In the genomic region with DNA sequence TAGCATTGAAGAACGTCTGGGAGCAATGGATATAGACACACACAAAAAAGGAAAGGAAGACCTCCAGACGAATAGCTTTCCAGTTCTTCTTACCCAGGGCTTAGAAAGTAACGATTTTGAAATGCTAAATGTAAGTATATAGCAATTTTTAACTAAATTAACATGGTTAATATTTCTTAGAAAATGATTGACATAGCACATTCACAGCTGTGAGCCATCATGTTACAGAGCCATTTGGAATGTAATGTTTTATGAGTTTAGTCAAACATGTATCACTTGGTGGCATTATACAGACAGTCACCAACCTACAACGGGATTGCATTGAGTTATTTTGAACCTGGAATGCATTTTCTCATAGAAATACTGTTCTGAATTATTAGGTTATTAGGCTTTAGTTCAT, we compare ENCODE assay signal across 27 cellular contexts. TPM values are rescaled to one million over a fixed set of nuclear protein-coding genes. Genes with fewer than 3 reads are reported as not detected.
DNase-seq lines count a peak whose midpoint lies in the region; ATAC-seq lines count a peak whose summit lies in the region.
"Had no signal": no experiment of that assay in that cellular context is flagged by ENCODE, and none has a peak within 500 bp of the region (broad histone marks: within the 10 kb centered on the region; RNA-seq: fewer than 3 reads in every experiment).

No MANE protein-coding gene starts in this region.

- peaks cover 18% of the 10 kb centered on the region for H3K36me3 Mint-ChIP-seq in activated naive CD4-positive, alpha-beta T cell treated with anti-CD3 and anti-CD28 coated beads, Interleukin-2, amount 50 U/mL, for 24 hours
- H3K36me3 Mint-ChIP-seq in activated naive CD4-positive, alpha-beta T cell treated with anti-CD3 and anti-CD28 coated beads, Interleukin-2, amount 50 U/mL, for 72 hours, result peaks cover 6 to 25% of the 10 kb centered on the region in 2 donors
- peaks cover 11% of the 10 kb centered on the region for H3K36me3 Mint-ChIP-seq in T-helper 17 cell (ENCODE audit: low read depth)

- H3K4me1 Mint-ChIP-seq in activated naive CD4-positive, alpha-beta T cell treated with anti-CD3 and anti-CD28 coated beads, Interleukin-2, amount 50 U/mL, for 24 hours, result peaks cover 14% of the 10 kb centered on the region
- peaks cover 5% of the 10 kb centered on the region for H3K4me1 Mint-ChIP-seq in T-helper 17 cell
- H3K4me1 Mint-ChIP-seq: GM23338, IgD-negative memory B cell had no signal

- peak overlapping the region; percentile 17 for H3K27ac Mint-ChIP-seq in activated naive CD4-positive, alpha-beta T cell treated with anti-CD3 and anti-CD28 coated beads, Interleukin-2, amount 50 U/mL, for 24 hours
- peak overlapping the region in 1 of 2 donors; percentile 15 for H3K27ac Mint-ChIP-seq in activated naive CD4-positive, alpha-beta T cell treated with anti-CD3 and anti-CD28 coated beads, Interleukin-2, amount 50 U/mL, for 72 hours
- H3K27ac Mint-ChIP-seq in T-helper 17 cell, result peak overlapping the region; percentile 34
- H3K27ac Mint-ChIP-seq: GM23338 had no signal

- no peak overlapping the region for H3K4me3 Mint-ChIP-seq in activated naive CD4-positive, alpha-beta T cell treated with anti-CD3 and anti-CD28 coated beads, Interleukin-2, amount 50 U/mL, for 24 hours
- no peak overlapping the region for H3K4me3 Mint-ChIP-seq in T-helper 17 cell
- H3K4me3 Mint-ChIP-seq: CD4-positive, alpha-beta memory T cell; GM23338; IgD-negative memory B cell had no signal

- H3K27me3 Mint-ChIP-seq in activated naive CD4-positive, alpha-beta T cell treated with anti-CD3 and anti-CD28 coated beads, Interleukin-2, amount 50 U/mL, for 24 hours, result no peaks in the 10 kb centered on the region
- no peaks in the 10 kb centered on the region for H3K27me3 Mint-ChIP-seq in T-helper 17 cell
- H3K27me3 Mint-ChIP-seq: CD4-positive, alpha-beta memory T cell; IgD-negative memory B cell had no signal

- DNase-seq in activated naive CD4-positive, alpha-beta T cell treated with anti-CD3 and anti-CD28 coated beads, Interleukin-2, amount 50 U/mL, for 72 hours (ENCODE audit: low spot score in 2 of 2), result no peak
- DNase-seq in T-helper 17 cell (no peak), kidney tubule cell (ENCODE audit: low spot score) (peak; percentile 57), CD1c-positive myeloid dendritic cell (ENCODE audit: extremely low spot score) (no peak), NK-92 (lab: John Stamatoyannopoulos, UW; ENCODE audit: unreplicated experiment) (no peak), GF-D8 (lab: John Stamatoyannopoulos, UW) (no peak), H4 (ENCODE audit: low spot score) (no peak)
- DNase-seq: CD4-positive, alpha-beta memory T cell; COR-L47; EL; GDM1; MM.1S; NCI-H1694; NCI-H2029 treated with DMSO at 0.1 percent for 48 hours; NCI-H2227 treated with DMSO at 0.1 percent for 48 hours; NCI-H526 treated with DMSO at 0.1 percent for 48 hours; OCI-M1; SJCRH30 had no signal

- no peaks in the 10 kb centered on the region for H3K9me3 Mint-ChIP-seq in activated naive CD4-positive, alpha-beta T cell treated with anti-CD3 and anti-CD28 coated beads, Interleukin-2, amount 50 U/mL, for 24 hours
- no peaks in the 10 kb centered on the region for H3K9me3 Mint-ChIP-seq in activated naive CD4-positive, alpha-beta T cell treated with anti-CD3 and anti-CD28 coated beads, Interleukin-2, amount 50 U/mL, for 72 hours
- H3K9me3 Mint-ChIP-seq: CD4-positive, alpha-beta memory T cell; GM23338; IgD-negative memory B cell had no signal

- H3K9me3 ChIP-seq in T-helper 17 cell (ENCODE audit: control insufficient read depth, low read length, poor library complexity, severe bottlenecking), result no peaks in the 10 kb centered on the region
- H3K9me3 ChIP-seq: BLaER1, HAP-1, SJCRH30 had no signal

- no peak for ATAC-seq in activated naive CD4-positive, alpha-beta T cell treated with anti-CD3 and anti-CD28 coated beads, Interleukin-2, amount 50 U/mL, for 72 hours
- no peak for ATAC-seq in T-helper 17 cell
- ATAC-seq: GM23338, Right ventricle myocardium inferior, SK-N-SH treated with all-trans-retinoic acid at 6 μM for 48 hours had no signal

RNA-seq across cellular contexts. Expression of a gene that starts 35.1 kb away (rescaled TPM):
- 100 to 1,000 TPM in 1 of 2 donors, 10 to 100 TPM in 1; 64.1 to 102 TPM for total RNA-seq in activated naive CD4-positive, alpha-beta T cell treated with anti-CD3 and anti-CD28 coated beads, Interleukin-2, amount 50 U/mL, for 72 hours
- 10 to 100 TPM; 66.6 to 84.3 TPM for total RNA-seq in T-helper 17 cell
- total RNA-seq in H4 (2014; rRNA removed; shearing (Covaris generic)), result 35.8 and 53.2 TPM in 2 replicates

RNA-seq across cellular contexts. Expression of a gene that starts 51.5 kb away (rescaled TPM):
- 1 to 10 TPM in 1 of 2 donors, under 1 TPM in 1; 0.36 to 4.3 TPM for total RNA-seq in activated naive CD4-positive, alpha-beta T cell treated with anti-CD3 and anti-CD28 coated beads, Interleukin-2, amount 50 U/mL, for 72 hours
- total RNA-seq in T-helper 17 cell, result 1 to 10 TPM; 4.2 to 5.2 TPM
- 0.21 TPM in 1 of 2 replicates, not detected in the other for total RNA-seq in H4 (2014; rRNA removed; shearing (Covaris generic))
- total RNA-seq: NCI-H460, RPMI7951 had no signal

RNA-seq across cellular contexts. Expression of a gene that starts 59.5 kb away (rescaled TPM):
- total RNA-seq in activated naive CD4-positive, alpha-beta T cell treated with anti-CD3 and anti-CD28 coated beads, Interleukin-2, amount 50 U/mL, for 72 hours, result 10 to 100 TPM; 12.2 to 18.9 TPM
- total RNA-seq in T-helper 17 cell, result 10 to 100 TPM; 16.2 to 17.7 TPM
- total RNA-seq in H4 (2014; rRNA removed; shearing (Covaris generic)), result 5.3 and 8.2 TPM in 2 replicates
